26 cellular contexts compared by ENCODE assay signal in genomic region chr3:62056603-62057002, GRCh38.
"Had no signal": no experiment of that assay in that cellular context is flagged by ENCODE, and none has a peak within 500 bp of the region (broad histone marks: within the 10 kb centered on the region; RNA-seq: fewer than 3 reads in every experiment).

No MANE protein-coding gene starts in this region.

- ATAC-seq: left colon; left lung; natural killer cell; stimulated activated memory B cell treated with anti-CD40 and anti-IgM and Interleukin-4, amounts not matched to agents 10 μg/mL and 1 μg/mL and 100 μg/mL, for 72 hours; stimulated activated naive CD8-positive, alpha-beta T cell treated with anti-CD3 and anti-CD28 coated beads, Interleukin-15, amount 100 ng/mL, for 72 hours had no signal

- H3K4me3 ChIP-seq: left lung, lung, neural progenitor cell, psoas muscle, right lobe of liver, smooth muscle cell, thyroid gland, uterus had no signal

- H3K9me3 ChIP-seq: left lung, neutrophil, psoas muscle, right lobe of liver, thyroid gland, uterus had no signal

- H3K27me3 ChIP-seq: left lung, neural progenitor cell, neutrophil, right lobe of liver, thyroid gland, uterus had no signal

- DNase-seq: hypothalamus; immature natural killer cell; kidney; left colon; left lung; mesendoderm; naive B cell; natural killer cell; nephron progenitor cell; occipital lobe; psoas muscle; stimulated activated CD4-positive, alpha-beta T cell treated with anti-CD3 and anti-CD28 coated beads, Interleukin-1b, Interleukin-23, amount 100 ng/mL, for 48 hours; stimulated activated CD4-positive, alpha-beta T cell treated with anti-CD3 and anti-CD28 coated beads, Interleukin-2, amount 100 ng/mL, for 48 hours; stimulated activated CD4-positive, alpha-beta T cell treated with anti-CD3 and anti-CD28 coated beads, Interleukin-4, amount 100 ng/mL, for 4 hours; stimulated activated CD8-positive, alpha-beta memory T cell treated with anti-CD3 and anti-CD28 coated beads, Interleukin-4, amount 100 ng/mL, for 48 hours; stimulated activated naive CD4-positive, alpha-beta T cell treated with Interleukin-2 at 50 U/mL for 16 hours; stimulated activated naive CD8-positive, alpha-beta T cell treated with anti-CD3 and anti-CD28 coated beads, Interleukin-15, amount 100 ng/mL, for 72 hours; uterus had no signal

- H3K4me1 ChIP-seq: left lung, neural progenitor cell, uterus had no signal

- H3K36me3 ChIP-seq: left lung, neural progenitor cell, neutrophil, right lobe of liver, thyroid gland, uterus had no signal

- H3K27ac ChIP-seq: left lung, neural progenitor cell, neutrophil, parathyroid adenoma, psoas muscle, right lobe of liver, thyroid gland, uterus had no signal
